ENCODE assay signal across 12 cellular contexts in the genomic region with DNA sequence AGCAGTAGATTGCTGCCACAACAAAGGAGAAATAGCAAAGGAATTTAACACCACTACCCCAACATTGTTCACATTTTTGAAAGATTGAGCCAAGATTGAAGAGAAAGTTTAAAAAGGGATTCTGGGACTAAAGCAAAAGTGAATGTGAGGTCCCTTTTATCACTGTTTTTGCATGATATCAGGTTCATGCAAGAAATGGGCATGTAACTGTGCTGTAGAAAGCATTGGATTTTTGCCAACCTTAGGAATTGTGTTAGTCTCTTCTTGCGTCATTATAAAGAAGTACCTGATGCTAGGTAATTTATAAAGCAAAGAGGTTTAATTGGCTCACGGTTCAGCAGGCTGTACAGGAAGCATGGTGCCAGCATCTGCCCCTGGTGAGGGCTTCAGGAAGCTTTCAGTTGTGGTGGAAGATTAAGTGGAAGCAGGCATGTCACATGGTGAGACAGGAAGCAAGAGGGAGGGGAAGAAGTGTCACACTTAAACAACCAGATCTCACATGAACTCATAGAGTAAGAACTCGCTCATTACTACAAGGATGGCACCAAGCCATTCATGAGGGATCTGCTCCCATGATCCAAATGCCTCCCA. TPM values are rescaled to one million over a fixed set of nuclear protein-coding genes. Genes with fewer than 3 reads are reported as not detected.
DNase-seq lines count a peak whose midpoint lies in the region; ATAC-seq and TF ChIP-seq lines count a peak whose summit lies in the region.
"Had no signal": no experiment of that assay in that cellular context is flagged by ENCODE, and none has a peak within 500 bp of the region (broad histone marks: within the 10 kb centered on the region; RNA-seq: fewer than 3 reads in every experiment).

No MANE protein-coding gene starts in this region.

- H2AFZ ChIP-seq in Loucy (ENCODE audit: low read length): no peak overlapping the region

- H3K4me3 ChIP-seq in Loucy (ENCODE audit: low read length, poor library complexity, severe bottlenecking) (no peak overlapping the region), tibial artery (no peak overlapping the region)
- H3K4me3 ChIP-seq: transverse colon had no signal

- H3K9me3 ChIP-seq in Loucy (ENCODE audit: insufficient read depth, low read depth, low read length) (0 out of 2 replicates have a peak, but pooled peaks cover 4% of the 10 kb centered on the region), tibial artery (no peaks in the 10 kb centered on the region)
- H3K9me3 ChIP-seq: transverse colon had no signal

- H4K20me1 ChIP-seq in Loucy (ENCODE audit: insufficient read depth, low read length, poor library complexity, severe bottlenecking): peaks cover 5% of the 10 kb centered on the region

- no peak overlapping the region for H3K9ac ChIP-seq in Loucy (ENCODE audit: low read depth, low read length, poor library complexity, severe bottlenecking)

- intact Hi-C loops in tibial artery (cut with DNase I; ENCODE audit: low total_unique reads): no loop called here

- H3K27ac ChIP-seq in tibial artery: no peak overlapping the region
- H3K27ac ChIP-seq: transverse colon had no signal

- no peaks in the 10 kb centered on the region for H3K9me2 ChIP-seq in Loucy (replicated peaks; ENCODE audit: low read depth, low read length)

- no peaks in the 10 kb centered on the region for H3F3A ChIP-seq in Loucy (ENCODE audit: low read depth)

- H3K4me2 ChIP-seq in Loucy (ENCODE audit: low read depth, low read length, poor library complexity, severe bottlenecking): peak overlapping the region; percentile 31

- peak; percentile 34 for ATAC-seq in left lobe of liver

- H3K79me2 ChIP-seq in Loucy (ENCODE audit: insufficient read depth, low read length): peaks cover 8% of the 10 kb centered on the region; the same call in 1 of the 2 replicates

- peak; percentile 3 for DNase-seq in NCI-H1436 (lab: John Stamatoyannopoulos, UW)
- no peak for DNase-seq in NCI-H1436 treated with DMSO at 0.1 percent for 48 hours (lab: John Stamatoyannopoulos, UW)
- peak; percentile 61 for DNase-seq in astrocyte of the hippocampus (ENCODE audit: low read depth, low spot score)
- DNase-seq in left lobe of liver (ENCODE audit: low spot score): no peak
- DNase-seq in tibial artery: no peak
- DNase-seq in NCI-H446 treated with DMSO at 0.1 percent for 48 hours (lab: John Stamatoyannopoulos, UW): no peak
- DNase-seq in NCI-H146 treated with DMSO at 0.1 percent for 48 hours (lab: John Stamatoyannopoulos, UW; ENCODE audit: unreplicated experiment): no peak
- DNase-seq: NCI-H524, occipital lobe, transverse colon had no signal

- H3K27me3 ChIP-seq in Loucy (ENCODE audit: insufficient read depth, low read length, poor library complexity, severe bottlenecking) (no peaks in the 10 kb centered on the region), tibial artery (no peaks in the 10 kb centered on the region)
- H3K27me3 ChIP-seq: transverse colon had no signal

- H3K4me1 ChIP-seq in Loucy (ENCODE audit: insufficient read depth, low read length, poor library complexity, severe bottlenecking): peaks cover 11% of the 10 kb centered on the region
- H3K4me1 ChIP-seq in tibial artery: peaks cover 0 to 16% (median 0%) of the 10 kb centered on the region in 4 donors
- H3K4me1 ChIP-seq: transverse colon had no signal

- TF ChIP-seq CTCF in Loucy (conservative IDR thresholded peaks at IDR 0.05; ENCODE audit: low read length): no peak
- TF ChIP-seq CTCF in tibial artery (IDR thresholded peaks at IDR 0.05): no peak

- H3K36me3 ChIP-seq in Loucy (ENCODE audit: insufficient read depth, low read length) (0 out of 2 replicates have a peak, but pooled peaks cover 8% of the 10 kb centered on the region), tibial artery (no peaks in the 10 kb centered on the region)
- H3K36me3 ChIP-seq: transverse colon had no signal

RNA-seq across cellular contexts. Expression of a gene that starts 4.6 kb away (rescaled TPM):
- not detected for total RNA-seq in left lobe of liver
- total RNA-seq: dermis microvascular lymphatic vessel endothelial cell, occipital lobe, transverse colon had no signal

RNA-seq across cellular contexts. Expression of a gene that starts 10.9 kb away (rescaled TPM):
- 1.2 TPM for total RNA-seq in left lobe of liver

RNA-seq across cellular contexts. Expression of a gene that starts 11.3 kb away (rescaled TPM):
- total RNA-seq in left lobe of liver: 5.0 TPM

Comparison
In these comparisons a context has a peak if more than half of its experiments do, and no peak if none do; other contexts are left out.
1. DNase-seq: peak in NCI-H1436 (single experiment) and astrocyte of the hippocampus (single experiment); none in NCI-H1436 treated with DMSO at 0.1 percent for 48 hours (single experiment), left lobe of liver (single experiment), tibial artery (0 of 2), NCI-H446 treated with DMSO at 0.1 percent for 48 hours (single experiment) and NCI-H146 treated with DMSO at 0.1 percent for 48 hours (single experiment).